ENCODE assay signal across 22 cellular contexts in genomic region chr13:77985866-77986636, GRCh38.
DNase-seq lines count a peak whose midpoint lies in the region; ATAC-seq and TF ChIP-seq lines count a peak whose summit lies in the region.
"Had no signal": no experiment of that assay in that cellular context is flagged by ENCODE, and none has a peak within 500 bp of the region (broad histone marks: within the 10 kb centered on the region; RNA-seq: fewer than 3 reads in every experiment).

No MANE protein-coding gene starts in this region.

- H3K4me1 Mint-ChIP-seq in CD4-positive, alpha-beta T cell (ENCODE audit: low read depth) = no peaks in the 10 kb centered on the region

- no peak for TF ChIP-seq CTCF in CD4-positive, alpha-beta T cell (IDR thresholded peaks at IDR 0.05)

- H4K8ac ChIP-seq in mesendoderm (ENCODE audit: low read depth, low read length) = no peak overlapping the region

- intact Hi-C loops in Right ventricle myocardium superior (cut with DNase I) = no loop called here
- intact Hi-C loops in cardiac septum (cut with DNase I) = no loop called here
- intact Hi-C loops in CD4-positive, alpha-beta T cell (cut with DNase I, micrococcal nuclease) = no loop called here
- intact Hi-C loops in aorta (cut with DNase I) = no loop called here

- no peak overlapping the region for H3K4me3 ChIP-seq in mesendoderm (ENCODE audit: low read length)
- no peak overlapping the region for H3K4me3 ChIP-seq in aorta (ENCODE audit: low read length in 2 of 2)

- no peak overlapping the region for H3K4me3 Mint-ChIP-seq in CD4-positive, alpha-beta T cell
- H3K4me3 Mint-ChIP-seq: CD8-positive, alpha-beta T cell; HFFc6; IgD-negative memory B cell had no signal

- DNase-seq in Right ventricle myocardium superior (no peak), cardiac septum (ENCODE audit: low spot score) (no peak), fibroblast of gingiva (ENCODE audit: low read depth) (peak; percentile 14), mesendoderm (peak; percentile 83), NCI-H2081 treated with DMSO at 0.1 percent for 48 hours (lab: John Stamatoyannopoulos, UW) (no peak), HuH-7.5 (ENCODE audit: low spot score) (no peak), aorta (no peak)
- no peak for DNase-seq in CD4-positive, alpha-beta T cell
- DNase-seq: CD8-positive, alpha-beta T cell; DMS79 treated with DMSO at 0.1 percent for 48 hours; HFFc6; Karpas-422; NCI-H1436 treated with DMSO at 0.1 percent for 48 hours; NCI-H2029 treated with DMSO at 0.1 percent for 48 hours; NCI-H2171 treated with DMSO at 0.1 percent for 48 hours; NCI-H446; NCI-H526 treated with DMSO at 0.1 percent for 48 hours; NK-92 treated with Interleukin-12 subunit alpha and Interleukin-12 subunit beta, amount 100 ng/mL, for 24 hours; SIG-M5 had no signal

- CTCF ChIA-PET in CD4-positive, alpha-beta T cell (lab: Charles Lee) = interaction anchor here (0.6 kb wide), 1 partner anchor 1592 kb away, joined by 3 read pairs; no protein-coding TSS in a partner anchor

- H3K36me3 Mint-ChIP-seq in CD4-positive, alpha-beta T cell (ENCODE audit: low read depth) = no peaks in the 10 kb centered on the region
- H3K36me3 Mint-ChIP-seq: CD8-positive, alpha-beta T cell; IgD-negative memory B cell had no signal

- no peaks in the 10 kb centered on the region for H3K27me3 ChIP-seq in mesendoderm (ENCODE audit: insufficient read depth, low read length, poor library complexity)
- H3K27me3 ChIP-seq in CD4-positive, alpha-beta T cell (ENCODE audit: control insufficient read depth, insufficient read depth, low read length) = no peaks in the 10 kb centered on the region
- H3K27me3 ChIP-seq in aorta (ENCODE audit: control insufficient read depth in 1 of 2, insufficient read depth in 2 of 2, low read length in 1 of 2) = no peaks in the 10 kb centered on the region

- WGBS in mesendoderm (ENCODE audit: extremely low coverage, insufficient coverage, low lambda C conversion rate) = no CpG with 5 or more reads among the region's 3 CpGs
- WGBS in aorta, 2 donors = 40% methylated on average over 3 of the region's 3 CpGs

- POLR2A ChIA-PET in CD4-positive, alpha-beta T cell (lab: Charles Lee) = no interaction called here

- H2BK5ac ChIP-seq in mesendoderm (ENCODE audit: low read length) = no peak overlapping the region

- no peak overlapping the region for H3K9ac ChIP-seq in mesendoderm (ENCODE audit: low read length)

- no peak overlapping the region for H2AK5ac ChIP-seq in mesendoderm (ENCODE audit: low read length)

- H3K4me1 ChIP-seq in mesendoderm (ENCODE audit: control insufficient read depth, low read depth, low read length) = peaks cover 4% of the 10 kb centered on the region
- H3K4me1 ChIP-seq in aorta (ENCODE audit: control insufficient read depth in 1 of 2, insufficient read depth in 2 of 2, low read length in 2 of 2) = no peaks in the 10 kb centered on the region

- no peaks in the 10 kb centered on the region for H3K9me3 ChIP-seq in CD4-positive, alpha-beta T cell (ENCODE audit: control insufficient read depth, low read length)
- no peaks in the 10 kb centered on the region for H3K9me3 ChIP-seq in aorta (ENCODE audit: control insufficient read depth, low read length)

- no peak overlapping the region for H3K4me2 ChIP-seq in mesendoderm (ENCODE audit: low read length)

- no peak overlapping the region for H3K56ac ChIP-seq in mesendoderm (ENCODE audit: low read length)

- H3K4ac ChIP-seq in mesendoderm (ENCODE audit: low read depth, low read length) = no peak overlapping the region

- H3K18ac ChIP-seq in mesendoderm (ENCODE audit: low read length) = peak overlapping the region; percentile 8

- no peak overlapping the region for H4K5ac ChIP-seq in mesendoderm (ENCODE audit: low read length)

- H3K27me3 Mint-ChIP-seq in CD4-positive, alpha-beta T cell = no peaks in the 10 kb centered on the region
- H3K27me3 Mint-ChIP-seq: IgD-negative memory B cell had no signal

- no peak overlapping the region for H3K27ac Mint-ChIP-seq in CD4-positive, alpha-beta T cell
- H3K27ac Mint-ChIP-seq: CD8-positive, alpha-beta T cell; HFFc6; IgD-negative memory B cell had no signal

- no peaks in the 10 kb centered on the region for H3K79me2 ChIP-seq in mesendoderm (ENCODE audit: control insufficient read depth, insufficient read depth, low read length)

- ATAC-seq in Right ventricle myocardium superior (ENCODE audit: poor library complexity) (peak; percentile 73), aorta (ENCODE audit: low FRiP score) (no peak)
- ATAC-seq in CD4-positive, alpha-beta T cell (ENCODE audit: poor library complexity) = no peak
- ATAC-seq: CD8-positive, alpha-beta T cell; SK-N-SH treated with all-trans-retinoic acid at 6 μM for 48 hours had no signal

- H3K27ac ChIP-seq in mesendoderm (ENCODE audit: low read depth, low read length) (no peak overlapping the region), aorta (ENCODE audit: low read depth in 1 of 2, low read length in 2 of 2) (no peak overlapping the region)
- H3K27ac ChIP-seq in CD4-positive, alpha-beta T cell (ENCODE audit: low read depth, low read length) = no peak overlapping the region
- H3K27ac ChIP-seq: HL-60 had no signal

- H3K36me3 ChIP-seq in mesendoderm (ENCODE audit: control insufficient read depth, insufficient read depth, low read length) (no peaks in the 10 kb centered on the region), aorta (ENCODE audit: control insufficient read depth in 1 of 2, insufficient read depth in 2 of 2, low read length in 1 of 2) (no peaks in the 10 kb centered on the region)

- no peak overlapping the region for H2BK120ac ChIP-seq in mesendoderm (ENCODE audit: low read depth, low read length)

- no peak overlapping the region for H3K23ac ChIP-seq in mesendoderm (ENCODE audit: low read length)

- no peaks in the 10 kb centered on the region for H3K9me3 Mint-ChIP-seq in CD4-positive, alpha-beta T cell
- H3K9me3 Mint-ChIP-seq: CD8-positive, alpha-beta T cell; HFFc6 had no signal

- no peaks in the 10 kb centered on the region for H3K79me1 ChIP-seq in mesendoderm (ENCODE audit: low read length)

- peak overlapping the region; percentile 78 for H2BK15ac ChIP-seq in mesendoderm (replicated peaks; ENCODE audit: low read depth)

Comparison
In these comparisons a context has a peak if more than half of its experiments do, and no peak if none do; other contexts are left out.
1. DNase-seq: peak in fibroblast of gingiva (single experiment) and mesendoderm (single experiment); none in Right ventricle myocardium superior (single experiment), cardiac septum (single experiment), NCI-H2081 treated with DMSO at 0.1 percent for 48 hours (single experiment), CD4-positive, alpha-beta T cell (0 of 10), HuH-7.5 (single experiment) and aorta (0 of 2).